In genomic region chr12:99287136-99287535, GRCh38 we compare ENCODE assay signal across 13 cellular contexts.
DNase-seq lines count a peak whose midpoint lies in the region; ATAC-seq and TF ChIP-seq lines count a peak whose summit lies in the region.
"Had no signal": no experiment of that assay in that cellular context is flagged by ENCODE, and none has a peak within 500 bp of the region (broad histone marks: within the 10 kb centered on the region; RNA-seq: fewer than 3 reads in every experiment).

No MANE protein-coding gene starts in this region.

- peak; percentile 76 for ATAC-seq in WTC11
- ATAC-seq in HG02970 (IDR thresholded peaks at IDR 0.05; ENCODE audit: low FRiP score, unreplicated experiment) = no peak
- no peak for ATAC-seq in T-helper 17 cell

- no peak overlapping the region for H3K4me3 Mint-ChIP-seq in H9
- H3K4me3 Mint-ChIP-seq in WTC11 = no peak overlapping the region
- no peak overlapping the region for H3K4me3 Mint-ChIP-seq in T-helper 17 cell
- H3K4me3 Mint-ChIP-seq: CD4-positive, alpha-beta memory T cell had no signal

- no peak overlapping the region for H3K27ac ChIP-seq in A673 (ENCODE audit: low read depth, low read length, poor library complexity, severe bottlenecking)
- no peak overlapping the region for H3K27ac ChIP-seq in H9 (ENCODE audit: insufficient read length, low read depth, low read length)
- H3K27ac ChIP-seq: C4-2B had no signal

- H3K36me3 Mint-ChIP-seq in H9 (ENCODE audit: insufficient read depth in 1 of 3, low read depth in 3 of 3) (peaks cover 2 to 15% (median 4%) of the 10 kb centered on the region in 3 experiments; a peak in 5 of 7 replicates), WTC11 (peaks cover 22% of the 10 kb centered on the region), T-helper 17 cell (ENCODE audit: low read depth) (no peaks in the 10 kb centered on the region)
- H3K36me3 Mint-ChIP-seq: CD4-positive, alpha-beta memory T cell had no signal

- H3K23ac ChIP-seq in H9 (ENCODE audit: insufficient read length, low read depth, low read length) = no peak overlapping the region

- no peaks in the 10 kb centered on the region for H3K27me3 Mint-ChIP-seq in H9 (ENCODE audit: low read depth)
- no peaks in the 10 kb centered on the region for H3K27me3 Mint-ChIP-seq in WTC11 (ENCODE audit: low read depth)
- H3K27me3 Mint-ChIP-seq in T-helper 17 cell = no peaks in the 10 kb centered on the region
- H3K27me3 Mint-ChIP-seq: CD4-positive, alpha-beta memory T cell had no signal

- TF ChIP-seq CTCF in A673 (conservative IDR thresholded peaks at IDR 0.05; ENCODE audit: low read depth, low read length) (0 out of 2 replicates have a peak, but pooled peaks have one; percentile 13), H9 (conservative IDR thresholded peaks at IDR 0.05) (peak; percentile 50; the same call in 2 of the 3 replicates), WTC11 (IDR thresholded peaks at IDR 0.05) (no peak)

- H4K91ac ChIP-seq in H9 (ENCODE audit: insufficient read length, low read depth, low read length) = no peak overlapping the region

- H3K9me3 Mint-ChIP-seq in H9 (peaks cover 19 to 20% of the 10 kb centered on the region in 2 experiments), WTC11 (peaks cover 30% of the 10 kb centered on the region)

- no peak overlapping the region for H2AK5ac ChIP-seq in H9 (ENCODE audit: insufficient read length, low read length)

- H3K4me1 ChIP-seq in A673 (ENCODE audit: insufficient read depth, low read length, poor library complexity, severe bottlenecking) (no peaks in the 10 kb centered on the region), H9 (ENCODE audit: insufficient read depth, low read length) (no peaks in the 10 kb centered on the region)
- H3K4me1 ChIP-seq: BE2C had no signal

- intact Hi-C loops in A673 (cut with micrococcal nuclease; ENCODE audit: unreplicated experiment) = no loop called here

- POLR2A ChIA-PET in A673 (lab: Charles Lee; ENCODE audit: low non-redundant PET) (no interaction called here), WTC11 (lab: Charles Lee) (no interaction called here)

- H3K36me3 ChIP-seq in A673 (ENCODE audit: insufficient read depth, low read length, poor library complexity, severe bottlenecking) = no peaks in the 10 kb centered on the region
- H3K36me3 ChIP-seq: BE2C had no signal

- no peak overlapping the region for H3K56ac ChIP-seq in H9 (ENCODE audit: insufficient read length, low read depth, low read length)

- H2BK5ac ChIP-seq in H9 (ENCODE audit: insufficient read length, low read length) = no peak overlapping the region

- H4K8ac ChIP-seq in H9 (replicated peaks; ENCODE audit: insufficient read length, low read depth, low read length) = no peak overlapping the region

- H3K27me3 ChIP-seq in A673 (replicated peaks; ENCODE audit: insufficient read depth, low read depth, low read length, poor library complexity) (no peaks in the 10 kb centered on the region), H9 (ENCODE audit: insufficient read depth, low read length) (no peaks in the 10 kb centered on the region)
- H3K27me3 ChIP-seq: BE2C had no signal

- no peak overlapping the region for H3K4ac ChIP-seq in H9 (ENCODE audit: low read depth, low read length)

- no peak overlapping the region for H2BK120ac ChIP-seq in H9 (ENCODE audit: low read depth, low read length, poor library complexity, severe bottlenecking)

- H2BK20ac ChIP-seq in H9 (ENCODE audit: low read depth, low read length, poor library complexity, severe bottlenecking) = no peak overlapping the region

- DNase-seq in A673 (ENCODE audit: low spot score) = no peak
- DNase-seq in H9 = no peak
- DNase-seq in WTC11 (ENCODE audit: low spot score) = no peak
- peak; percentile 13 for DNase-seq in iPS-NIHi7 (ENCODE audit: extremely low spot score)
- no peak for DNase-seq in ACHN
- no peak for DNase-seq in mesenteric fat pad (ENCODE audit: low spot score)
- DNase-seq in T-helper 17 cell = no peak
- DNase-seq: BE2C; CD4-positive, alpha-beta memory T cell; DMS79; H7 had no signal

- no peaks in the 10 kb centered on the region for H4K20me1 ChIP-seq in H9 (ENCODE audit: control insufficient read depth, insufficient read depth, insufficient read length)

- H3K27ac Mint-ChIP-seq in H9 (no peak overlapping the region), WTC11 (no peak overlapping the region), T-helper 17 cell (no peak overlapping the region)
- H3K27ac Mint-ChIP-seq: CD4-positive, alpha-beta memory T cell had no signal

- H3K4me1 Mint-ChIP-seq in H9 (peaks cover 3 to 6% of the 10 kb centered on the region in 2 experiments; a peak in 2 of 4 replicates), WTC11 (peaks cover 4% of the 10 kb centered on the region; the same call in 1 of the 2 replicates), T-helper 17 cell (no peaks in the 10 kb centered on the region)
- H3K4me1 Mint-ChIP-seq: CD4-positive, alpha-beta memory T cell had no signal

- no peak overlapping the region for H3T11ph ChIP-seq in H9 (ENCODE audit: low read length)

- H3K9ac ChIP-seq in H9 (ENCODE audit: extremely low read depth, insufficient read length, low read length) = no peak overlapping the region

- H3K23me2 ChIP-seq in H9 (ENCODE audit: insufficient read length, low read depth, low read length, poor library complexity, severe bottlenecking) = no peaks in the 10 kb centered on the region

- H3K14ac ChIP-seq in H9 (ENCODE audit: insufficient read depth, low read length) = no peak overlapping the region

- H3K18ac ChIP-seq in H9 (ENCODE audit: insufficient read length, low read depth, low read length) = no peak overlapping the region

- H2BK15ac ChIP-seq in H9 (ENCODE audit: low read depth, low read length) = no peak overlapping the region

- H3K79me1 ChIP-seq in H9 (ENCODE audit: insufficient read depth, low read depth, low read length, poor library complexity, severe bottlenecking) = no peaks in the 10 kb centered on the region

- no peaks in the 10 kb centered on the region for H3K79me2 ChIP-seq in H9 (ENCODE audit: insufficient read depth, low read length)

- H3K4me2 ChIP-seq in H9 (ENCODE audit: insufficient read depth, insufficient read length, low read length) = no peak overlapping the region

- WGBS in H9 (ENCODE audit: extremely low coverage, insufficient read length, low lambda C conversion rate) = no CpG with 5 or more reads among the region's 1 CpG

- no peak overlapping the region for H3K4me3 ChIP-seq in A673 (ENCODE audit: low read depth, low read length, poor library complexity, severe bottlenecking)

- no peak overlapping the region for H2BK12ac ChIP-seq in H9 (ENCODE audit: insufficient read length, low read depth, low read length)

- CTCF ChIA-PET in A673 (lab: Charles Lee) (no interaction called here), WTC11 (lab: Charles Lee) (interaction anchor here (0.6 to 2.9 kb wide), 3 partner anchors 11 to 243 kb away, joined by 3 to 20 read pairs (median 4); no protein-coding TSS in a partner anchor)

- no TSS peak for BruUV-seq in A673 (replicated peaks; lab: Mats Ljungman, UMichigan)

- H3K9me3 ChIP-seq in A673 (ENCODE audit: low read depth, low read length, poor library complexity, severe bottlenecking) = no peaks in the 10 kb centered on the region
- H3K9me3 ChIP-seq in H9 (ENCODE audit: control insufficient read depth, low read depth, low read length) = no peaks in the 10 kb centered on the region
- H3K9me3 ChIP-seq in T-helper 17 cell (ENCODE audit: control insufficient read depth, low read length, poor library complexity, severe bottlenecking) = no peaks in the 10 kb centered on the region
- H3K9me3 ChIP-seq: BE2C had no signal

- H4K5ac ChIP-seq in H9 (ENCODE audit: insufficient read length, low read depth, low read length) = no peak overlapping the region

- in situ Hi-C loops in ACHN (cut with HindIII; ENCODE audit: low pct_ligation_motif_present, low pct_unique_long_range_greater_than_20kb, low sequenced_read_pairs) = no loop called here

- no peak overlapping the region for H2AFZ ChIP-seq in H9 (ENCODE audit: low read length)

TF ChIP-seq in WTC11, 78 proteins besides CTCF, POLR2A, EP300 and RAD21 (continues in another document):
- no peak for TF ChIP-seq PRDM15 (CRISPR knock-in tag; IDR thresholded peaks at IDR 0.05)
